Comparison of ENCODE assay signal across 8 cellular contexts in genomic region chr1:47507921-47508894, GRCh38.
A peak's percentile ranks its signal among the peaks of the same experiment; 100 is the strongest.
DNase-seq lines count a peak whose midpoint lies in the region; ATAC-seq, FAIRE-seq and TF ChIP-seq lines count a peak whose summit lies in the region.

No MANE protein-coding gene starts in this region.

- no peaks in the 10 kb centered on the region for H3K9me3 Mint-ChIP-seq in CD4-positive, alpha-beta T cell
- peaks cover 0 to 4% of the 10 kb centered on the region in 2 donors for H3K9me3 Mint-ChIP-seq in activated T-cell treated with anti-CD3 and anti-CD28 coated beads, Interleukin-2, amount 50 U/mL, for 72 hours

- DNase-seq in CD4-positive, alpha-beta T cell: no peak
- peak; percentile 41 to 42 for DNase-seq in activated T-cell treated with anti-CD3 and anti-CD28 coated beads, Interleukin-2, amount 50 U/mL, for 72 hours
- DNase-seq in iPS DF 6.9 (ENCODE audit: low read depth, low spot score) (no peak), small intestine (peak; percentile 8)

- no peak for TF ChIP-seq CTCF in CD4-positive, alpha-beta T cell (IDR thresholded peaks at IDR 0.05)

- POLR2A ChIA-PET in CD4-positive, alpha-beta T cell (lab: Charles Lee): no interaction called here

- peaks cover 83% of the 10 kb centered on the region for H3K27me3 ChIP-seq in CD4-positive, alpha-beta T cell (ENCODE audit: control insufficient read depth, insufficient read depth, low read length)
- H3K27me3 ChIP-seq in HUES64 (ENCODE audit: insufficient read depth, low read length): peaks cover 79% of the 10 kb centered on the region
- H3K27me3 ChIP-seq in iPS DF 6.9 (ENCODE audit: control insufficient read depth, insufficient read depth, low read length): peaks cover 26% of the 10 kb centered on the region; the same call in 1 of the 2 replicates
- peaks cover 0 to 24% of the 10 kb centered on the region in 2 donors for H3K27me3 ChIP-seq in small intestine (ENCODE audit: control insufficient read depth in 2 of 2, insufficient read depth in 2 of 2, low read length in 2 of 2)

- H3K36me3 ChIP-seq in HUES64 (ENCODE audit: insufficient read depth, low read length) (no peaks in the 10 kb centered on the region), iPS DF 6.9 (ENCODE audit: control insufficient read depth, insufficient read depth, low read length) (no peaks in the 10 kb centered on the region), small intestine (ENCODE audit: control insufficient read depth in 2 of 2, insufficient read depth in 2 of 2, low read length in 2 of 2) (no peaks in the 10 kb centered on the region)

- no peaks in the 10 kb centered on the region for H3K36me3 Mint-ChIP-seq in CD4-positive, alpha-beta T cell (ENCODE audit: low read depth)
- peaks cover 0 to 3% of the 10 kb centered on the region in 2 donors for H3K36me3 Mint-ChIP-seq in activated T-cell treated with anti-CD3 and anti-CD28 coated beads, Interleukin-2, amount 50 U/mL, for 72 hours (ENCODE audit: insufficient read depth in 2 of 2)

- intact Hi-C loops in CD4-positive, alpha-beta T cell (cut with DNase I, micrococcal nuclease): no loop called here

- peak overlapping the region; percentile 57 for H3K4me3 ChIP-seq in HUES64 (ENCODE audit: low read length)
- H3K4me3 ChIP-seq in iPS DF 6.9 (ENCODE audit: low read length): peak overlapping the region; percentile 36; the same call in 1 of the 2 replicates
- peak overlapping the region in 1 of 2 donors; percentile 63 for H3K4me3 ChIP-seq in small intestine (ENCODE audit: low read depth in 1 of 2, low read length in 2 of 2)

- H3K27ac Mint-ChIP-seq in CD4-positive, alpha-beta T cell: no peak overlapping the region
- H3K27ac Mint-ChIP-seq in activated T-cell treated with anti-CD3 and anti-CD28 coated beads, Interleukin-2, amount 50 U/mL, for 72 hours: no peak overlapping the region

- FAIRE-seq in small intestine (lab: Jason Lieb, UNC): no peak

- H3K27me3 Mint-ChIP-seq in CD4-positive, alpha-beta T cell: peaks cover 85% of the 10 kb centered on the region
- peaks cover 81% of the 10 kb centered on the region for H3K27me3 Mint-ChIP-seq in activated T-cell treated with anti-CD3 and anti-CD28 coated beads, Interleukin-2, amount 50 U/mL, for 72 hours (ENCODE audit: low read depth)

- H3K4me1 ChIP-seq in HUES64 (ENCODE audit: insufficient read depth, low read length) (no peaks in the 10 kb centered on the region), iPS DF 6.9 (ENCODE audit: control insufficient read depth, insufficient read depth, low read length) (no peaks in the 10 kb centered on the region), small intestine (ENCODE audit: control insufficient read depth in 2 of 2, insufficient read depth in 1 of 2, low read depth in 1 of 2, low read length in 1 of 2) (peaks cover 2 to 3% of the 10 kb centered on the region in 2 donors)

- H3K4me3 Mint-ChIP-seq in CD4-positive, alpha-beta T cell: peak overlapping the region; percentile 63
- H3K4me3 Mint-ChIP-seq in activated T-cell treated with anti-CD3 and anti-CD28 coated beads, Interleukin-2, amount 50 U/mL, for 72 hours: peak overlapping the region; percentile 79 to 80

- H3K27ac ChIP-seq in CD4-positive, alpha-beta T cell (ENCODE audit: low read depth, low read length): no peak overlapping the region
- no peak overlapping the region for H3K27ac ChIP-seq in HUES64 (ENCODE audit: low read depth, low read length)
- no peak overlapping the region for H3K27ac ChIP-seq in iPS DF 6.9 (ENCODE audit: low read length)
- H3K27ac ChIP-seq in small intestine (ENCODE audit: low read depth in 1 of 2, low read length in 1 of 2): no peak overlapping the region

- WGBS in HUES64: 1% methylated on average over 82 of the region's 82 CpGs
- WGBS in iPS DF 6.9 (ENCODE audit: insufficient coverage, insufficient read length): no CpG with 5 or more reads among the region's 82 CpGs
- WGBS in small intestine, 3 donors: 1 to 2% (median 1%) methylated on average over 66 to 82 of the region's 82 CpGs

- no peaks in the 10 kb centered on the region for H3K4me1 Mint-ChIP-seq in CD4-positive, alpha-beta T cell (ENCODE audit: low read depth)
- H3K4me1 Mint-ChIP-seq in activated T-cell treated with anti-CD3 and anti-CD28 coated beads, Interleukin-2, amount 50 U/mL, for 72 hours (ENCODE audit: low read depth): peaks cover 5% of the 10 kb centered on the region

- H3K9me3 ChIP-seq in CD4-positive, alpha-beta T cell (ENCODE audit: control insufficient read depth, low read length): no peaks in the 10 kb centered on the region
- H3K9me3 ChIP-seq in HUES64 (ENCODE audit: insufficient read depth, low read depth, low read length) (no peaks in the 10 kb centered on the region), iPS DF 6.9 (ENCODE audit: control insufficient read depth, insufficient read depth, low read length) (no peaks in the 10 kb centered on the region), small intestine (ENCODE audit: control insufficient read depth, low read depth) (no peaks in the 10 kb centered on the region)

- no peak for ATAC-seq in CD4-positive, alpha-beta T cell (ENCODE audit: poor library complexity)
- ATAC-seq in activated T-cell treated with anti-CD3 and anti-CD28 coated beads, Interleukin-2, amount 50 U/mL, for 72 hours (replicated peaks in 1 of 2): peak; percentile 82 to 83
- ATAC-seq in GM19452 (IDR thresholded peaks at IDR 0.05; ENCODE audit: unreplicated experiment) (no peak), HG03442 (IDR thresholded peaks at IDR 0.05; ENCODE audit: unreplicated experiment) (no peak), HG03457 (IDR thresholded peaks at IDR 0.05; ENCODE audit: unreplicated experiment) (no peak)

- CTCF ChIA-PET in CD4-positive, alpha-beta T cell (lab: Charles Lee): interaction anchor here (0.6 kb wide), 1 partner anchor 72 kb away, joined by 3 read pairs; no protein-coding TSS in a partner anchor

- no peak overlapping the region for H3K9ac ChIP-seq in HUES64 (ENCODE audit: low read depth, low read length)

Comparison
In these comparisons a context has a peak if more than half of its experiments do, and no peak if none do; other contexts are left out.
1. ATAC-seq: peak in activated T-cell treated with anti-CD3 and anti-CD28 coated beads, Interleukin-2, amount 50 U/mL, for 72 hours (2 of 2); none in CD4-positive, alpha-beta T cell (single experiment), GM19452 (single experiment), HG03442 (single experiment) and HG03457 (single experiment).
2. DNase-seq: peak in activated T-cell treated with anti-CD3 and anti-CD28 coated beads, Interleukin-2, amount 50 U/mL, for 72 hours (2 of 2) and small intestine (single experiment); none in CD4-positive, alpha-beta T cell (0 of 10) and iPS DF 6.9 (single experiment).